In genomic region chr5:165108809-165109208, GRCh38 we compare ENCODE assay signal across 27 cellular contexts.
"Had no signal": no experiment of that assay in that cellular context is flagged by ENCODE, and none has a peak within 500 bp of the region (broad histone marks: within the 10 kb centered on the region; RNA-seq: fewer than 3 reads in every experiment).

No MANE protein-coding gene starts in this region.

- H3K4me3 ChIP-seq: left lung, lower lobe of right lung, pancreas, prostate gland, skin epidermis, stomach, testis, thyroid gland, uterus had no signal

- DNase-seq: hypothalamus; immature natural killer cell; kidney; left colon; left lung; lower lobe of right lung; mammary epithelial cell; mesenchymal stem cell; naive thymus-derived CD8-positive, alpha-beta T cell; nucleus accumbens; pancreas; posterior cingulate gyrus; retina; right cardiac atrium; stimulated activated CD4-positive, alpha-beta T cell treated with anti-CD3 and anti-CD28 coated beads, Interleukin-12 subunit alpha, Interleukin-12 subunit beta, amount 100 ng/mL, for 4 hours; stimulated activated CD4-positive, alpha-beta T cell treated with anti-CD3 and anti-CD28 coated beads, Interleukin-15, amount 100 ng/mL, for 24 hours; stimulated activated CD4-positive, alpha-beta T cell treated with anti-CD3 and anti-CD28 coated beads, Interleukin-2, amount 100 ng/mL, for 24 hours; stimulated activated CD4-positive, alpha-beta T cell treated with anti-CD3 and anti-CD28 coated beads, Interleukin-4, amount 100 ng/mL, for 1 hour; stimulated activated naive B cell treated with anti-CD40 and anti-IgM and Interleukin-4, amounts not matched to agents 10 μg/mL and 1 μg/mL and 100 μg/mL, for 72 hours; stimulated activated naive CD8-positive, alpha-beta T cell treated with anti-CD3 and anti-CD28 coated beads, Interleukin-15, Interleukin-2, amounts not matched to agents 100 U/mL and 50 U/mL, for 24 hours; stomach; testis; thyroid gland; uterus had no signal

- ATAC-seq: left colon; left lung; lower lobe of right lung; naive thymus-derived CD8-positive, alpha-beta T cell; pancreas; right cardiac atrium; sciatic nerve; stimulated activated naive B cell treated with anti-CD40 and anti-IgM and Interleukin-4, amounts not matched to agents 10 μg/mL and 1 μg/mL and 100 μg/mL, for 72 hours; stimulated activated naive CD8-positive, alpha-beta T cell treated with anti-CD3 and anti-CD28 coated beads, Interleukin-15, Interleukin-2, amounts not matched to agents 100 U/mL and 50 U/mL, for 24 hours had no signal

- H3K9me3 ChIP-seq: lower lobe of right lung, pancreas, prostate gland, testis, thyroid gland, uterus had no signal

- H3K27me3 ChIP-seq: left lung, pancreas, stomach, testis, thyroid gland, uterus had no signal

- H3K27ac ChIP-seq: left lung, lower lobe of right lung, pancreas, prostate gland, skin epidermis, stomach, testis, thyroid gland, uterus had no signal

- H3K4me1 ChIP-seq: left lung, lower lobe of right lung, pancreas, prostate gland, stomach, testis, uterus had no signal

- H3K36me3 ChIP-seq: left lung, lower lobe of right lung, pancreas, prostate gland, stomach, thyroid gland, uterus had no signal
